1 cellular context compared by ENCODE assay signal in the genomic region with DNA sequence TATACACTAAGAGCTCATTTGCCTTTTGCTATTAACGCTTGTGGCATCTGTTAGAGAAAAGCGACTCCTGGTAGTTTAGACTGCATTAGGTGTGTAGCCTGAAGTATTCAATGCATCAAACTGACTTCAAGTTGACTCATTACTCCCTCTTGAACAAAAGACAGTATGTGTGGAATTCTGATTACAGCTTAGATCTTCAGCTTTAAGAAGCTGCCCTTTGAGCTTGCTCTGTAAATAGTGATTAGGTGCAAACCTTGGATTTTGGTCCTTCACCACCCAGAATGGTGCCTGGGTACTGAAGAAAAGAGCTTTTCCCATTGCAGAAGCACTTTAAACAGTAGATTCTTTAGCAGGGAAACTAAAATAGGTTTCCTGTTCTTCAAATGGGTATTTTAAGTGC.
TF ChIP-seq lines count a peak whose summit lies in the region.

No MANE protein-coding gene starts in this region.

TF ChIP-seq in HepG2, 621 proteins besides CTCF, POLR2A, EP300 and RAD21 (continued from another document):
- TF ChIP-seq PAX8 (CRISPR knock-in tag; IDR thresholded peaks at IDR 0.05; ENCODE audit: borderline replicate concordance) (no peak), HNF4G (IDR thresholded peaks at IDR 0.05; ENCODE audit: borderline replicate concordance, low read depth, low read length) (0 out of 2 replicates have a peak, but pooled peaks have one; percentile 16), HNF4G (CRISPR knock-in tag; IDR thresholded peaks at IDR 0.05; ENCODE audit: borderline replicate concordance, low read depth) (no peak)
